Comparison of ENCODE assay signal across 20 cellular contexts in genomic region chr11:69213964-69214363, GRCh38. TPM values are rescaled to one million over a fixed set of nuclear protein-coding genes. Genes with fewer than 3 reads are reported as not detected.
A peak's percentile ranks its signal among the peaks of the same experiment; 100 is the strongest.
DNase-seq lines count a peak whose midpoint lies in the region; ATAC-seq and TF ChIP-seq lines count a peak whose summit lies in the region.
"Had no signal": no experiment of that assay in that cellular context is flagged by ENCODE, and none has a peak within 500 bp of the region (broad histone marks: within the 10 kb centered on the region; RNA-seq: fewer than 3 reads in every experiment).

No MANE protein-coding gene starts in this region.

- H3K27me3 Mint-ChIP-seq in memory B cell (peaks cover 12% of the 10 kb centered on the region), neural progenitor cell (ENCODE audit: insufficient read depth, low read depth) (peaks cover 12% of the 10 kb centered on the region)

- H3K4me3 ChIP-seq in coronary artery, result no peak overlapping the region
- H3K4me3 ChIP-seq in neural progenitor cell, result no peak overlapping the region

- H3K36me3 ChIP-seq in neural progenitor cell, result no peaks in the 10 kb centered on the region

- H2AFZ ChIP-seq in neural progenitor cell (replicated peaks), result no peak overlapping the region

- no peaks in the 10 kb centered on the region for H4K20me1 ChIP-seq in neural progenitor cell (ENCODE audit: low read depth)

- no peaks in the 10 kb centered on the region for H3F3A ChIP-seq in neural progenitor cell (ENCODE audit: low read depth)

- no peak overlapping the region for H3K9ac ChIP-seq in neural progenitor cell

- no peaks in the 10 kb centered on the region for H3K4me1 ChIP-seq in neural progenitor cell

- H3K4me1 Mint-ChIP-seq in memory B cell (peaks cover 9% of the 10 kb centered on the region), neural progenitor cell (peaks cover 18% of the 10 kb centered on the region)

- intact Hi-C loops in cardiac septum (cut with DNase I), result no loop called here
- intact Hi-C loops in Right ventricle myocardium inferior (cut with DNase I), result loop anchor here (10.0 kb wide), 1 partner anchor 109 kb away; no protein-coding TSS in a partner anchor

- H3K27ac Mint-ChIP-seq in memory B cell, result peak overlapping the region; percentile 45
- H3K27ac Mint-ChIP-seq in neural progenitor cell, result no peak overlapping the region

- H3K4me2 ChIP-seq in neural progenitor cell, result no peak overlapping the region

- H3K79me2 ChIP-seq in neural progenitor cell (ENCODE audit: low read depth), result no peaks in the 10 kb centered on the region

- H3K9me3 Mint-ChIP-seq in memory B cell, result peaks cover 2% of the 10 kb centered on the region
- H3K9me3 Mint-ChIP-seq in neural progenitor cell, result no peaks in the 10 kb centered on the region

- H3K4me3 Mint-ChIP-seq in memory B cell, result no peak overlapping the region
- H3K4me3 Mint-ChIP-seq in neural progenitor cell, result no peak overlapping the region

- no peaks in the 10 kb centered on the region for H3K9me3 ChIP-seq in neural progenitor cell (ENCODE audit: low read depth)

- ATAC-seq in Right ventricle myocardium inferior (no peak), memory B cell (ENCODE audit: low read depth) (no peak)

- no peak for TF ChIP-seq CTCF in coronary artery (IDR thresholded peaks at IDR 0.05)
- TF ChIP-seq CTCF in neural progenitor cell (IDR thresholded peaks at IDR 0.05), result no peak

- peaks cover 1% of the 10 kb centered on the region for H3K36me3 Mint-ChIP-seq in memory B cell
- H3K36me3 Mint-ChIP-seq in neural progenitor cell, result no peaks in the 10 kb centered on the region

- DNase-seq in cardiac septum (ENCODE audit: low spot score) (peak; percentile 9), Right ventricle myocardium inferior (ENCODE audit: missing footprints) (no peak), coronary artery (ENCODE audit: low spot score) (peak; percentile 40), memory B cell (ENCODE audit: low spot score in 2 of 2) (no peak), ureter (ENCODE audit: low spot score) (peak; percentile 18), neural progenitor cell (ENCODE audit: low spot score) (no peak), NCI-H146 (lab: John Stamatoyannopoulos, UW) (no peak)
- DNase-seq: AML-193, DND-41, KG1, NCI-H1105 treated with DMSO at 0.1 percent for 48 hours, NCI-H1694 treated with DMSO at 0.1 percent for 48 hours, NCI-H2227 treated with DMSO at 0.1 percent for 48 hours, NCI-H510A treated with DMSO at 0.1 percent for 48 hours, NCI-H774, OCI-M1, SHP77 had no signal

- no peaks in the 10 kb centered on the region for H3K27me3 ChIP-seq in neural progenitor cell

- no peak overlapping the region for H3K27ac ChIP-seq in coronary artery
- H3K27ac ChIP-seq in neural progenitor cell, result no peak overlapping the region
- H3K27ac ChIP-seq: C4-2B had no signal

RNA-seq across cellular contexts. Expression of gene SMIM38, which starts 58.2 kb away (rescaled TPM):
- total RNA-seq in cardiac septum (0.19 TPM), Right ventricle myocardium inferior (0.11 TPM), ureter (1.1 TPM), neural progenitor cell (ENCODE audit: low replicate concordance) (1.5 and 2.0 TPM in 2 replicates)
- total RNA-seq: G401, HT-29 had no signal

Comparison
In these comparisons a context has a peak if more than half of its experiments do, and no peak if none do; other contexts are left out.
1. DNase-seq: peak in cardiac septum (single experiment), coronary artery (single experiment) and ureter (single experiment); none in Right ventricle myocardium inferior (single experiment), memory B cell (0 of 2), neural progenitor cell (single experiment) and NCI-H146 (single experiment).